ENCODE assay signal across 11 cellular contexts in genomic region chr15:92095691-92096090, GRCh38.
A peak's percentile ranks its signal among the peaks of the same experiment; 100 is the strongest.
DNase-seq lines count a peak whose midpoint lies in the region; ATAC-seq lines count a peak whose summit lies in the region.
"Had no signal": no experiment of that assay in that cellular context is flagged by ENCODE, and none has a peak within 500 bp of the region (broad histone marks: within the 10 kb centered on the region; RNA-seq: fewer than 3 reads in every experiment).

No MANE protein-coding gene starts in this region.

- H3K4me1 Mint-ChIP-seq in natural killer cell treated with Interleukin-12 subunit alpha and Interleukin-12 subunit beta and Interleukin-15 and Interleukin-18, amount 100 ng/mL, for 72 hours (ENCODE audit: low read depth in 2 of 2) = peaks cover 54% of the 10 kb centered on the region in 2 donors

- H3K9me3 Mint-ChIP-seq in natural killer cell treated with Interleukin-12 subunit alpha and Interleukin-12 subunit beta and Interleukin-15 and Interleukin-18, amount 100 ng/mL, for 72 hours = no peaks in the 10 kb centered on the region

- DNase-seq in NK-92 treated with Interleukin-12 subunit alpha and Interleukin-12 subunit beta, amount 100 ng/mL, for 24 hours (lab: John Stamatoyannopoulos, UW) = peak; percentile 24
- no peak for DNase-seq in NK-92 (lab: John Stamatoyannopoulos, UW; ENCODE audit: unreplicated experiment)
- DNase-seq in Kasumi-1 (lab: John Stamatoyannopoulos, UW) = peak; percentile 79 to 81
- DNase-seq in natural killer cell treated with Interleukin-12 subunit alpha and Interleukin-12 subunit beta and Interleukin-15 and Interleukin-18, amount 100 ng/mL, for 72 hours (ENCODE audit: low spot score) = peak; percentile 74
- DNase-seq in NCI-H2029 (lab: John Stamatoyannopoulos, UW) = no peak
- no peak for DNase-seq in NCI-H128 (lab: John Stamatoyannopoulos, UW; ENCODE audit: unreplicated experiment)
- no peak for DNase-seq in dermis blood vessel endothelial cell
- DNase-seq: activated CD8-positive, alpha-beta memory T cell treated with anti-CD3 and anti-CD28 coated beads, Interleukin-2, amount 50 U/mL, for 4 hours; GM23248; NCI-H526 treated with DMSO at 0.1 percent for 48 hours had no signal

- peak overlapping the region; percentile 89 to 97 for H3K27ac Mint-ChIP-seq in natural killer cell treated with Interleukin-12 subunit alpha and Interleukin-12 subunit beta and Interleukin-15 and Interleukin-18, amount 100 ng/mL, for 72 hours

- ATAC-seq in GM21786 (IDR thresholded peaks at IDR 0.05; ENCODE audit: unreplicated experiment) = peak; percentile 82
- peak; percentile 87 to 90 for ATAC-seq in natural killer cell treated with Interleukin-12 subunit alpha and Interleukin-12 subunit beta and Interleukin-15 and Interleukin-18, amount 100 ng/mL, for 72 hours

- H3K4me3 Mint-ChIP-seq in natural killer cell treated with Interleukin-12 subunit alpha and Interleukin-12 subunit beta and Interleukin-15 and Interleukin-18, amount 100 ng/mL, for 72 hours = peak overlapping the region; percentile 85

- no peaks in the 10 kb centered on the region for H3K27me3 Mint-ChIP-seq in natural killer cell treated with Interleukin-12 subunit alpha and Interleukin-12 subunit beta and Interleukin-15 and Interleukin-18, amount 100 ng/mL, for 72 hours

- H3K36me3 Mint-ChIP-seq in natural killer cell treated with Interleukin-12 subunit alpha and Interleukin-12 subunit beta and Interleukin-15 and Interleukin-18, amount 100 ng/mL, for 72 hours = no peaks in the 10 kb centered on the region

Comparison
In these comparisons a context has a peak if more than half of its experiments do, and no peak if none do; other contexts are left out.
1. DNase-seq: peak in NK-92 treated with Interleukin-12 subunit alpha and Interleukin-12 subunit beta, amount 100 ng/mL, for 24 hours (single experiment), Kasumi-1 (2 of 2) and natural killer cell treated with Interleukin-12 subunit alpha and Interleukin-12 subunit beta and Interleukin-15 and Interleukin-18, amount 100 ng/mL, for 72 hours (single experiment); none in NK-92 (single experiment), NCI-H2029 (single experiment), NCI-H128 (single experiment) and dermis blood vessel endothelial cell (single experiment).